In the genomic region with DNA sequence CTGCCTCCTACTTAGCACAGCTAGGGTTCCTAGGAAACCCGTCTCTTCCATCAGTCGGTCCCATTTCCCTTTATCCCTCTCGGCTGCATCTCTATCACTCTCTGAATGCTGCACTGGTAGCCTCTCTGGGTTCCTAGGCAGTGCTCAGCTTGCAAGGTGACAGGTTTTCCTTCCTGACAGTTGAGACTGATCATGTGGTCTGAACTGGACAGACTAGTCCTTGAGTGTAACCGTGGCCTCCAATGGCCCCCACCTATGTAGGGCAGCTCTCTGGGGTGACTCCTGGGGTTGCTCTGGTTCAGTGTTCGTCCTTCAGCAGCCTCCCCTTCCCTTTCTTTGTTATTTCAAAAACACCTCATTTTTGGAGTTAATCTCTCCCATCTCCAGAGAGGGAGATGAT, we compare ENCODE assay signal across 18 cellular contexts. TPM values are rescaled to one million over a fixed set of nuclear protein-coding genes. Genes with fewer than 3 reads are reported as not detected.
DNase-seq lines count a peak whose midpoint lies in the region; ATAC-seq and TF ChIP-seq lines count a peak whose summit lies in the region.
"Had no signal": no experiment of that assay in that cellular context is flagged by ENCODE, and none has a peak within 500 bp of the region (broad histone marks: within the 10 kb centered on the region; RNA-seq: fewer than 3 reads in every experiment).

No MANE protein-coding gene starts in this region.

- H3K4me1 ChIP-seq in stomach smooth muscle (ENCODE audit: control insufficient read depth, insufficient read depth, low read length) = peaks cover 37% of the 10 kb centered on the region

- peak; percentile 56 to 87 for DNase-seq in T47D (ENCODE audit: low read depth in 1 of 2, low spot score in 1 of 2)
- no peak for DNase-seq in mesothelial cell of epicardium (ENCODE audit: low spot score in 2 of 2, unreplicated experiment in 2 of 2)
- no peak for DNase-seq in glomerular visceral epithelial cell (ENCODE audit: extremely low spot score)
- no peak for DNase-seq in activated T-cell treated with anti-CD3 and anti-CD28 coated beads, Interleukin-2, amount 50 U/mL, for 24 hours
- DNase-seq: activated CD8-positive, alpha-beta T cell treated with anti-CD3 and anti-CD28 coated beads for 36 hours; cortex of kidney; islet precursor cell; NCI-H187 treated with DMSO at 0.1 percent for 48 hours; SHP77 had no signal

- H3K4me1 Mint-ChIP-seq in IgD-negative memory B cell (peaks cover 31 to 40% (median 36%) of the 10 kb centered on the region in 3 donors), mesothelial cell of epicardium (peaks cover 45% of the 10 kb centered on the region)
- peaks cover 18% of the 10 kb centered on the region for H3K4me1 Mint-ChIP-seq in activated T-cell treated with anti-CD3 and anti-CD28 coated beads, Interleukin-2, amount 50 U/mL, for 24 hours (ENCODE audit: low read depth)

- no peaks in the 10 kb centered on the region for H3K27me3 ChIP-seq in stomach smooth muscle (ENCODE audit: control insufficient read depth in 1 of 2, insufficient read depth in 2 of 2, low read length in 2 of 2)

- H3K27ac Mint-ChIP-seq in IgD-negative memory B cell (peak overlapping the region in 2 of 3 donors; percentile 14 to 66), mesothelial cell of epicardium (peak overlapping the region; percentile 59)
- H3K27ac Mint-ChIP-seq in activated T-cell treated with anti-CD3 and anti-CD28 coated beads, Interleukin-2, amount 50 U/mL, for 24 hours = no peak overlapping the region
- H3K27ac Mint-ChIP-seq: activated CD8-positive, alpha-beta T cell treated with anti-CD3 and anti-CD28 coated beads for 36 hours had no signal

- H3K4me3 Mint-ChIP-seq in IgD-negative memory B cell = peak overlapping the region in 2 of 4 donors; percentile 55 to 69
- no peak overlapping the region for H3K4me3 Mint-ChIP-seq in mesothelial cell of epicardium
- H3K4me3 Mint-ChIP-seq in activated T-cell treated with anti-CD3 and anti-CD28 coated beads, Interleukin-2, amount 50 U/mL, for 24 hours = no peak overlapping the region
- H3K4me3 Mint-ChIP-seq: activated CD8-positive, alpha-beta T cell treated with anti-CD3 and anti-CD28 coated beads for 36 hours had no signal

- no peaks in the 10 kb centered on the region for H3K9me3 Mint-ChIP-seq in IgD-negative memory B cell
- H3K9me3 Mint-ChIP-seq in mesothelial cell of epicardium = no peaks in the 10 kb centered on the region
- no peaks in the 10 kb centered on the region for H3K9me3 Mint-ChIP-seq in activated T-cell treated with anti-CD3 and anti-CD28 coated beads, Interleukin-2, amount 50 U/mL, for 24 hours
- H3K9me3 Mint-ChIP-seq: activated CD8-positive, alpha-beta T cell treated with anti-CD3 and anti-CD28 coated beads for 36 hours had no signal

- no peaks in the 10 kb centered on the region for H3K27me3 Mint-ChIP-seq in IgD-negative memory B cell
- no peaks in the 10 kb centered on the region for H3K27me3 Mint-ChIP-seq in mesothelial cell of epicardium (ENCODE audit: low read depth)
- H3K27me3 Mint-ChIP-seq in activated T-cell treated with anti-CD3 and anti-CD28 coated beads, Interleukin-2, amount 50 U/mL, for 24 hours = no peaks in the 10 kb centered on the region
- H3K27me3 Mint-ChIP-seq: activated CD8-positive, alpha-beta T cell treated with anti-CD3 and anti-CD28 coated beads for 36 hours had no signal

- H3K9ac ChIP-seq in stomach smooth muscle (ENCODE audit: low read length in 2 of 2) = no peak overlapping the region

- H3K27ac ChIP-seq in stomach smooth muscle (ENCODE audit: low read length) = peak overlapping the region; percentile 41

- H3K4me3 ChIP-seq in stomach smooth muscle (ENCODE audit: low read length in 2 of 2) = no peak overlapping the region

- no peaks in the 10 kb centered on the region for H3K9me3 ChIP-seq in stomach smooth muscle (ENCODE audit: control insufficient read depth in 2 of 2, low read length in 2 of 2)

- peaks cover 6 to 15% of the 10 kb centered on the region in 2 donors for H3K36me3 ChIP-seq in stomach smooth muscle (ENCODE audit: control insufficient read depth in 2 of 2, insufficient read depth in 2 of 2, low read length in 2 of 2)

- ATAC-seq in HG02571 (IDR thresholded peaks at IDR 0.05; ENCODE audit: unreplicated experiment) (no peak), GM19452 (IDR thresholded peaks at IDR 0.05; ENCODE audit: unreplicated experiment) (no peak)
- ATAC-seq: activated CD8-positive, alpha-beta T cell treated with anti-CD3 and anti-CD28 coated beads for 36 hours had no signal

- H3K36me3 Mint-ChIP-seq in IgD-negative memory B cell (peaks cover 1% of the 10 kb centered on the region), mesothelial cell of epicardium (no peaks in the 10 kb centered on the region)
- peaks cover 3% of the 10 kb centered on the region for H3K36me3 Mint-ChIP-seq in activated T-cell treated with anti-CD3 and anti-CD28 coated beads, Interleukin-2, amount 50 U/mL, for 24 hours (ENCODE audit: low read depth)

- in situ Hi-C loops in T47D (cut with HindIII; ENCODE audit: low pct_unique_long_range_greater_than_20kb, low sequenced_read_pairs) = no loop called here

- TF ChIP-seq CTCF in mesothelial cell of epicardium (IDR thresholded peaks at IDR 0.05; ENCODE audit: unreplicated experiment) = no peak

RNA-seq across cellular contexts. Expression of a gene that starts 3.8 kb away (rescaled TPM):
- 1.3 TPM for polyA plus RNA-seq in IgD-negative memory B cell
- total RNA-seq in mesothelial cell of epicardium = 44.4 to 47.9 TPM (median 45.0 TPM) in 3 replicates

RNA-seq across cellular contexts. Expression of a gene that starts 4.3 kb away (rescaled TPM):
- not detected for polyA plus RNA-seq in IgD-negative memory B cell
- 0.07 TPM in 1 of 3 replicates, not detected in the others for total RNA-seq in mesothelial cell of epicardium
- total RNA-seq: activated CD8-positive, alpha-beta T cell treated with anti-CD3 and anti-CD28 coated beads for 36 hours; M059J; myocyte; pulmonary artery endothelial cell; T-helper 1 cell treated with Interleukin-12 subunit alpha and Interleukin-12 subunit beta and Interleukin-4 antibody, amounts not matched to agents 30 ng/mL and 1 ng/mL, for 36 hours had no signal
- polyA plus RNA-seq: esophagus had no signal

RNA-seq across cellular contexts. Expression of a gene that starts 18.0 kb away (rescaled TPM):
- polyA plus RNA-seq in IgD-negative memory B cell = 89.2 TPM
- total RNA-seq in mesothelial cell of epicardium = 29.3 to 31.3 TPM (median 30.7 TPM) in 3 replicates

RNA-seq across cellular contexts. Expression of a gene that starts 20.8 kb away (rescaled TPM):
- 1.1 TPM for polyA plus RNA-seq in IgD-negative memory B cell
- total RNA-seq in mesothelial cell of epicardium = 0.89 to 1.6 TPM (median 1.4 TPM) in 3 replicates

RNA-seq across cellular contexts. Expression of a gene that starts 37.4 kb away (rescaled TPM):
- not detected for polyA plus RNA-seq in IgD-negative memory B cell
- total RNA-seq in mesothelial cell of epicardium = not detected in 3 replicates
- total RNA-seq: activated CD8-positive, alpha-beta T cell treated with anti-CD3 and anti-CD28 coated beads for 36 hours; M059J; myocyte; pulmonary artery endothelial cell; T-helper 1 cell treated with Interleukin-12 subunit alpha and Interleukin-12 subunit beta and Interleukin-4 antibody, amounts not matched to agents 30 ng/mL and 1 ng/mL, for 36 hours had no signal
- polyA plus RNA-seq: esophagus had no signal

Comparison
In these comparisons a context has a peak if more than half of its experiments do, and no peak if none do; other contexts are left out.
1. DNase-seq: peak in T47D (2 of 2); none in mesothelial cell of epicardium (0 of 2), glomerular visceral epithelial cell (single experiment) and activated T-cell treated with anti-CD3 and anti-CD28 coated beads, Interleukin-2, amount 50 U/mL, for 24 hours (single experiment).